In genomic region chr4:123892997-123893745, GRCh38 we compare ENCODE assay signal across 14 cellular contexts.
A peak's percentile ranks its signal among the peaks of the same experiment; 100 is the strongest.
DNase-seq lines count a peak whose midpoint lies in the region; ATAC-seq and TF ChIP-seq lines count a peak whose summit lies in the region.
"Had no signal": no experiment of that assay in that cellular context is flagged by ENCODE, and none has a peak within 500 bp of the region (broad histone marks: within the 10 kb centered on the region; RNA-seq: fewer than 3 reads in every experiment).

No MANE protein-coding gene starts in this region.

- peaks cover 3% of the 10 kb centered on the region for H3K9me3 Mint-ChIP-seq in natural killer cell treated with Interleukin-12 subunit alpha and Interleukin-12 subunit beta and Interleukin-15 and Interleukin-18, amount 100 ng/mL, for 72 hours

- H3K4me3 Mint-ChIP-seq in natural killer cell treated with Interleukin-12 subunit alpha and Interleukin-12 subunit beta and Interleukin-15 and Interleukin-18, amount 100 ng/mL, for 72 hours: no peak overlapping the region
- H3K4me3 Mint-ChIP-seq: activated CD8-positive, alpha-beta memory T cell treated with anti-CD3 and anti-CD28 coated beads, Interleukin-2, amount 10 ng/mL, durations not matched to agents 7 days and 5 days had no signal

- H3K27ac Mint-ChIP-seq in natural killer cell treated with Interleukin-12 subunit alpha and Interleukin-12 subunit beta and Interleukin-15 and Interleukin-18, amount 100 ng/mL, for 72 hours: no peak overlapping the region
- H3K27ac Mint-ChIP-seq: activated CD8-positive, alpha-beta memory T cell treated with anti-CD3 and anti-CD28 coated beads, Interleukin-2, amount 10 ng/mL, durations not matched to agents 7 days and 5 days had no signal

- H3K27me3 ChIP-seq in left lung (no peaks in the 10 kb centered on the region), spleen (replicated peaks in 1 of 7) (no peaks in the 10 kb centered on the region)

- peaks cover 2 to 7% of the 10 kb centered on the region in 2 donors for H3K27me3 Mint-ChIP-seq in natural killer cell treated with Interleukin-12 subunit alpha and Interleukin-12 subunit beta and Interleukin-15 and Interleukin-18, amount 100 ng/mL, for 72 hours
- H3K27me3 Mint-ChIP-seq: activated CD8-positive, alpha-beta memory T cell treated with anti-CD3 and anti-CD28 coated beads, Interleukin-2, amount 10 ng/mL, durations not matched to agents 7 days and 5 days had no signal

- H3K4me1 Mint-ChIP-seq in natural killer cell treated with Interleukin-12 subunit alpha and Interleukin-12 subunit beta and Interleukin-15 and Interleukin-18, amount 100 ng/mL, for 72 hours (ENCODE audit: low read depth in 2 of 2): no peaks in the 10 kb centered on the region
- H3K4me1 Mint-ChIP-seq: activated CD8-positive, alpha-beta memory T cell treated with anti-CD3 and anti-CD28 coated beads, Interleukin-2, amount 10 ng/mL, durations not matched to agents 7 days and 5 days had no signal

- H3K36me3 Mint-ChIP-seq in natural killer cell treated with Interleukin-12 subunit alpha and Interleukin-12 subunit beta and Interleukin-15 and Interleukin-18, amount 100 ng/mL, for 72 hours: no peaks in the 10 kb centered on the region
- H3K36me3 Mint-ChIP-seq: activated CD8-positive, alpha-beta memory T cell treated with anti-CD3 and anti-CD28 coated beads, Interleukin-2, amount 10 ng/mL, durations not matched to agents 7 days and 5 days had no signal

- H3K36me3 ChIP-seq in left lung: no peaks in the 10 kb centered on the region
- H3K36me3 ChIP-seq in spleen: no peaks in the 10 kb centered on the region

- intact Hi-C loops in left lung (cut with DNase I) (no loop called here), spleen (cut with DNase I; ENCODE audit: low total_unique reads) (no loop called here)

- WGBS in spleen, 5 donors: 45 to 58% (median 53%) methylated on average over 9 of the region's 9 CpGs

- H3K27ac ChIP-seq in left lung: peak overlapping the region in 1 of 2 donors; percentile 51
- H3K27ac ChIP-seq in spleen: peak overlapping the region; percentile 48 to 72 (median 60)
- H3K27ac ChIP-seq: HL-60 had no signal

- ATAC-seq in left lung (peak; percentile 21), HG03571 (IDR thresholded peaks at IDR 0.05; ENCODE audit: unreplicated experiment) (no peak), GM18511 (IDR thresholded peaks at IDR 0.05; ENCODE audit: unreplicated experiment) (no peak)
- no peak for ATAC-seq in natural killer cell treated with Interleukin-12 subunit alpha and Interleukin-12 subunit beta and Interleukin-15 and Interleukin-18, amount 100 ng/mL, for 72 hours
- ATAC-seq: activated CD8-positive, alpha-beta memory T cell treated with anti-CD3 and anti-CD28 coated beads, Interleukin-2, amount 10 ng/mL, durations not matched to agents 7 days and 5 days; left colon had no signal

- H3K4me3 ChIP-seq in choroid plexus epithelial cell (ENCODE audit: low read depth, low read length) (no peak overlapping the region), left lung (no peak overlapping the region), spleen (no peak overlapping the region)

- peaks cover 12 to 13% of the 10 kb centered on the region in 2 donors for H3K4me1 ChIP-seq in left lung
- peaks cover 3 to 29% (median 15%) of the 10 kb centered on the region in 6 donors for H3K4me1 ChIP-seq in spleen

- TF ChIP-seq POLR2A in spleen (IDR thresholded peaks at IDR 0.05): no peak

- TF ChIP-seq CTCF in choroid plexus epithelial cell (conservative IDR thresholded peaks at IDR 0.05; ENCODE audit: low read depth, low read length) (no peak), left lung (IDR thresholded peaks at IDR 0.05) (no peak), spleen (IDR thresholded peaks at IDR 0.05 in 8 of 11, conservative IDR thresholded peaks at IDR 0.05 in 3 of 11) (no peak)

- DNase-seq in NCI-H226: peak; percentile 5
- DNase-seq in choroid plexus epithelial cell (ENCODE audit: low read depth): peak; percentile 44
- DNase-seq in left lung: no peak
- DNase-seq in spleen: no peak
- no peak for DNase-seq in NCI-H524 treated with DMSO at 0.1 percent for 48 hours (lab: John Stamatoyannopoulos, UW)
- DNase-seq in natural killer cell treated with Interleukin-12 subunit alpha and Interleukin-12 subunit beta and Interleukin-15 and Interleukin-18, amount 100 ng/mL, for 72 hours (ENCODE audit: low spot score): no peak
- DNase-seq: activated CD8-positive, alpha-beta memory T cell treated with anti-CD3 and anti-CD28 coated beads, Interleukin-2, amount 10 ng/mL, durations not matched to agents 7 days and 5 days; DMS153; left colon; small intestine; T-helper 9 cell had no signal

- H3K9me3 ChIP-seq in left lung (no peaks in the 10 kb centered on the region), spleen (no peaks in the 10 kb centered on the region)

Comparison
In these comparisons a context has a peak if more than half of its experiments do, and no peak if none do; other contexts are left out.
1. DNase-seq: peak in NCI-H226 (single experiment) and choroid plexus epithelial cell (single experiment); none in left lung (0 of 2), spleen (single experiment), NCI-H524 treated with DMSO at 0.1 percent for 48 hours (single experiment) and natural killer cell treated with Interleukin-12 subunit alpha and Interleukin-12 subunit beta and Interleukin-15 and Interleukin-18, amount 100 ng/mL, for 72 hours (single experiment).